ENCODE assay signal across 8 cellular contexts in the genomic region with DNA sequence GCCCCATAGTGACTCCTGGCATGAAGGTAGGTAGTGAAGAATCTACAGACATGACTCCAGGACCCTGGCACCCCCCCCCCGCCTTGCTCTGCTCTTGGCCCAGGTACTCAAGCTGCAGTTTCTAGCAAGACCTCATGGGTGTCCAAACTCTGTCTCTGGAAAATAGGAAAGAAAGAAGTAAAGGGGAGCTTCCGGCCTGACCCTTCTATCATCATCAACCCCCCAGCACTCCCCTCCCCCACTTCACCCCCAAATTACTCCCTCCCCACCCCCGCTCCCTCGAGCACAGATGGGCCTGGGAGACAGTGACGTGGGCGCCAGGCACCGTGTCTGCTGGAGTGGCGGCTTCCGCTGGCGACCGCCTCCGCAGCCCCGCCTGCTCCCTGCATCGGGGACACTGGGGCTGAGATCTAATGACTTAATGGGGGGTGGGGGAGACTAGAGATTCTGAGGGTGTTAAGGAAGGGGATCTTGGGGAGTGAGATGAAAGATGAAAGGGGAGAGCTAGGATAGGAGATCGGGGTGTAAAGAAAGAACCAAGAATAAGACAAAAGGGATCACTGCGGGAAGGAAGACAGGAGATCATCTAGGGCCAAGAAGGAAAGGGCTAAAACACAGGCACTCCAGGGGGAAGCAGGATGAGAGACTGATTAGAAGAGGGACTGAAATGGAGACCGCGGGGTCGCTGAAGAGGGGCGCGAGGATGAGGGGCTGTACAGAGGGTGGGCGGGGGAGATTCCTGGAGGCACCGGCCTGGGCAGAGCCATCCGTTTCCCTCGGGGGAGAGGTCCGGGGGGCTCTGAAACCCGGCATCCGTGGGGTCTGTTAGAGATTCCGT. TPM values are rescaled to one million over a fixed set of nuclear protein-coding genes. Genes with fewer than 3 reads are reported as not detected.
DNase-seq lines count a peak whose midpoint lies in the region; ATAC-seq and TF ChIP-seq lines count a peak whose summit lies in the region.

No MANE protein-coding gene starts in this region.

- H3K27ac ChIP-seq in right cardiac atrium (ENCODE audit: low read length) = peak overlapping the region; percentile 84

- peak overlapping the region; percentile 97 for H3K27ac Mint-ChIP-seq in Calu3 (ENCODE audit: unreplicated experiment)
- H3K27ac Mint-ChIP-seq in activated naive CD8-positive, alpha-beta T cell treated with anti-CD3 and anti-CD28 coated beads, Interleukin-2, amount 10 ng/mL, durations not matched to agents 7 days and 5 days = peak overlapping the region; percentile 92

- peaks cover 55% of the 10 kb centered on the region for H3K27me3 Mint-ChIP-seq in Calu3 (ENCODE audit: unreplicated experiment)
- no peaks in the 10 kb centered on the region for H3K27me3 Mint-ChIP-seq in activated naive CD8-positive, alpha-beta T cell treated with anti-CD3 and anti-CD28 coated beads, Interleukin-2, amount 10 ng/mL, durations not matched to agents 7 days and 5 days

- H3K4me1 ChIP-seq in right cardiac atrium (ENCODE audit: control insufficient read depth, insufficient read depth, low read length) = peaks cover 20% of the 10 kb centered on the region

- H3K4me3 ChIP-seq in right cardiac atrium (ENCODE audit: low read length) = peak overlapping the region; percentile 45

- no peaks in the 10 kb centered on the region for H3K27me3 ChIP-seq in right cardiac atrium (ENCODE audit: control insufficient read depth, insufficient read depth)

- POLR2A ChIA-PET in activated naive CD8-positive, alpha-beta T cell treated with anti-CD3 and anti-CD28 coated beads, Interleukin-2, amount 10 ng/mL, durations not matched to agents 7 days and 5 days (lab: Charles Lee) = interaction anchor here (0.6 to 1.9 kb wide), 7 partner anchors 10 to 92 kb away, joined by 3 to 12 read pairs (median 3); a partner anchor contains a TSS

- H3K36me3 Mint-ChIP-seq in Calu3 (ENCODE audit: insufficient read depth, unreplicated experiment) = peaks cover 37% of the 10 kb centered on the region
- H3K36me3 Mint-ChIP-seq in activated naive CD8-positive, alpha-beta T cell treated with anti-CD3 and anti-CD28 coated beads, Interleukin-2, amount 10 ng/mL, durations not matched to agents 7 days and 5 days = no peaks in the 10 kb centered on the region

- 14% methylated on average over 29 of the region's 29 CpGs for WGBS in right cardiac atrium

- H3K9me3 ChIP-seq in right cardiac atrium (ENCODE audit: control insufficient read depth, low read length) = no peaks in the 10 kb centered on the region

- in situ Hi-C loops in ACHN (cut with HindIII; ENCODE audit: low pct_ligation_motif_present, low pct_unique_long_range_greater_than_20kb, low sequenced_read_pairs) = no loop called here

- CTCF ChIA-PET in Calu3 (lab: Charles Lee) = interaction anchor here (0.8 kb wide), 1 partner anchor 760 kb away, joined by 4 read pairs; no protein-coding TSS in a partner anchor

- no TSS peak for BruUV-seq in Calu3 (replicated peaks; lab: Mats Ljungman, UMichigan)

- no peak for TF ChIP-seq CTCF in Calu3 (IDR thresholded peaks at IDR 0.05; ENCODE audit: unreplicated experiment)

- peaks cover 31% of the 10 kb centered on the region for H3K4me1 Mint-ChIP-seq in Calu3 (ENCODE audit: low read depth, unreplicated experiment)
- peaks cover 47% of the 10 kb centered on the region for H3K4me1 Mint-ChIP-seq in activated naive CD8-positive, alpha-beta T cell treated with anti-CD3 and anti-CD28 coated beads, Interleukin-2, amount 10 ng/mL, durations not matched to agents 7 days and 5 days

- DNase-seq in Calu3 (no peak), NCI-H1092 treated with DMSO at 0.1 percent for 48 hours (lab: John Stamatoyannopoulos, UW) (peak; percentile 70), right cardiac atrium (peak; percentile 72 to 85 (median 77)), retina (peak; percentile 22), AG08395 (ENCODE audit: low spot score) (no peak), ACHN (no peak)
- DNase-seq in activated naive CD8-positive, alpha-beta T cell treated with anti-CD3 and anti-CD28 coated beads, Interleukin-2, amount 10 ng/mL, durations not matched to agents 7 days and 5 days = peak; percentile 64

- intact Hi-C loops in Calu3 (cut with micrococcal nuclease; ENCODE audit: unreplicated experiment) = loop anchor here (5.0 kb wide), 1 partner anchor 226 kb away; no protein-coding TSS in a partner anchor
- intact Hi-C loops in right cardiac atrium (cut with DNase I) = loop anchor here (5.0 to 10.0 kb wide), 3 partner anchors 84 to 91 kb away; a partner anchor contains a TSS

- H3K4me3 Mint-ChIP-seq in Calu3 (ENCODE audit: low read depth, unreplicated experiment) = peak overlapping the region; percentile 71
- H3K4me3 Mint-ChIP-seq in activated naive CD8-positive, alpha-beta T cell treated with anti-CD3 and anti-CD28 coated beads, Interleukin-2, amount 10 ng/mL, durations not matched to agents 7 days and 5 days = peak overlapping the region; percentile 79

- peak; percentile 1 for ATAC-seq in activated naive CD8-positive, alpha-beta T cell treated with anti-CD3 and anti-CD28 coated beads, Interleukin-2, amount 10 ng/mL, durations not matched to agents 7 days and 5 days (ENCODE audit: low read depth)
- peak in 1 of 2 donors; percentile 7 for ATAC-seq in right cardiac atrium
- ATAC-seq in GM18909 (IDR thresholded peaks at IDR 0.05; ENCODE audit: poor library complexity, unreplicated experiment) = no peak

- no peaks in the 10 kb centered on the region for H3K9me3 Mint-ChIP-seq in Calu3 (ENCODE audit: low read depth, unreplicated experiment)
- no peaks in the 10 kb centered on the region for H3K9me3 Mint-ChIP-seq in activated naive CD8-positive, alpha-beta T cell treated with anti-CD3 and anti-CD28 coated beads, Interleukin-2, amount 10 ng/mL, durations not matched to agents 7 days and 5 days

RNA-seq across cellular contexts. Expression of a gene that starts 1.1 kb away (rescaled TPM):
- total RNA-seq in Calu3 (2022) = 1.5 and 3.1 TPM in 2 replicates
- 1 to 10 TPM; 3.3 to 5.0 TPM for total RNA-seq in activated naive CD8-positive, alpha-beta T cell treated with anti-CD3 and anti-CD28 coated beads, Interleukin-2, amount 10 ng/mL, durations not matched to agents 7 days and 5 days
- 10 to 100 TPM; 37.8 to 75.7 (median 51.4) TPM for total RNA-seq in right cardiac atrium
- 64.1 TPM for polyA plus RNA-seq in right cardiac atrium

RNA-seq across cellular contexts. Expression of a gene that starts 30.4 kb away (rescaled TPM):
- not detected in 2 replicates for total RNA-seq in Calu3 (2022)
- not detected for total RNA-seq in activated naive CD8-positive, alpha-beta T cell treated with anti-CD3 and anti-CD28 coated beads, Interleukin-2, amount 10 ng/mL, durations not matched to agents 7 days and 5 days
- total RNA-seq in right cardiac atrium = 1 to 10 TPM in 1 of 4 donors, under 1 TPM in 3; 0.03 to 1.3 (median 0.28) TPM
- 0.07 TPM for polyA plus RNA-seq in right cardiac atrium

Comparison
In these comparisons a context has a peak if more than half of its experiments do, and no peak if none do; other contexts are left out.
1. DNase-seq: peak in NCI-H1092 treated with DMSO at 0.1 percent for 48 hours (single experiment), activated naive CD8-positive, alpha-beta T cell treated with anti-CD3 and anti-CD28 coated beads, Interleukin-2, amount 10 ng/mL, durations not matched to agents 7 days and 5 days (single experiment), right cardiac atrium (3 of 3) and retina (single experiment); none in Calu3 (single experiment), AG08395 (single experiment) and ACHN (single experiment).